ENCODE assay signal across 8 cellular contexts in genomic region chr3:119891944-119892721, GRCh38.
DNase-seq lines count a peak whose midpoint lies in the region; FAIRE-seq and TF ChIP-seq lines count a peak whose summit lies in the region.

No MANE protein-coding gene starts in this region.

- H3K27me3 ChIP-seq in breast epithelium (no peaks in the 10 kb centered on the region), keratinocyte (ENCODE audit: control insufficient read depth, extremely low read depth, insufficient read depth, low read length) (no peaks in the 10 kb centered on the region)

- H3K27ac ChIP-seq in breast epithelium: no peak overlapping the region
- H3K27ac ChIP-seq in keratinocyte (ENCODE audit: control insufficient read depth, insufficient read depth, low read length): no peak overlapping the region

- DNase-seq in AG10803 (ENCODE audit: low read depth): peak; percentile 76
- peak; percentile 8 for DNase-seq in GM13977 (ENCODE audit: low spot score)
- peak; percentile 16 for DNase-seq in LoVo (ENCODE audit: low spot score)
- peak; percentile 39 for DNase-seq in SHP77 treated with DMSO at 0.1 percent for 48 hours (lab: John Stamatoyannopoulos, UW)
- DNase-seq in breast epithelium (ENCODE audit: low spot score in 2 of 2): no peak
- no peak for DNase-seq in keratinocyte (ENCODE audit: low read depth, low spot score)
- DNase-seq in stimulated activated CD4-positive, alpha-beta T cell treated with anti-CD3 and anti-CD28 coated beads, Interleukin-4, amount 100 ng/mL, for 24 hours: peak; percentile 55
- DNase-seq in posterior vena cava (ENCODE audit: low spot score): no peak

- H3K9ac ChIP-seq in keratinocyte (ENCODE audit: control insufficient read depth, extremely low read depth, insufficient read depth, low read length): no peak overlapping the region

- H3K36me3 ChIP-seq in breast epithelium (no peaks in the 10 kb centered on the region), keratinocyte (ENCODE audit: control insufficient read depth in 2 of 2, extremely low read depth in 1 of 2, insufficient read depth in 2 of 2, low read length in 2 of 2) (peaks cover 6 to 7% of the 10 kb centered on the region in 2 experiments)

- H3K4me3 ChIP-seq in AG10803 (ENCODE audit: low read length) (no peak overlapping the region), breast epithelium (no peak overlapping the region), keratinocyte (ENCODE audit: control insufficient read depth in 2 of 3, extremely low read depth in 1 of 3, insufficient read depth in 2 of 3, low read depth in 1 of 3, low read length in 3 of 3) (no peak overlapping the region)

- TF ChIP-seq POLR2A in breast epithelium (IDR thresholded peaks at IDR 0.05): no peak

- no peak overlapping the region for H2AFZ ChIP-seq in keratinocyte (ENCODE audit: control insufficient read depth, low read length)

- H3K79me2 ChIP-seq in keratinocyte (ENCODE audit: control insufficient read depth, insufficient read depth, low read length): peaks cover 17% of the 10 kb centered on the region

- dilution Hi-C loops in keratinocyte (cut with MboI; ENCODE audit: extremely low pct_ligation_motif_present, low sequenced_read_pairs): no loop called here

- H4K20me1 ChIP-seq in keratinocyte (ENCODE audit: control insufficient read depth, extremely low read depth, insufficient read depth, low read length): no peaks in the 10 kb centered on the region

- H3K9me1 ChIP-seq in keratinocyte (ENCODE audit: control insufficient read depth, extremely low read depth, insufficient read depth, low read length): no peaks in the 10 kb centered on the region

- H3K4me2 ChIP-seq in keratinocyte (ENCODE audit: control insufficient read depth, extremely low read depth, insufficient read depth, low read depth, low read length): no peak overlapping the region

- no peaks in the 10 kb centered on the region for H3K4me1 ChIP-seq in breast epithelium
- H3K4me1 ChIP-seq in keratinocyte (ENCODE audit: control insufficient read depth, extremely low read depth, insufficient read depth, low read length): no peaks in the 10 kb centered on the region

- in situ Hi-C loops in GM13977 (cut with MboI; ENCODE audit: low pct_unique_long_range_greater_than_20kb, low sequenced_read_pairs, unreplicated experiment): loop anchor here (25.0 kb wide), 1 partner anchor 520 kb away; no protein-coding TSS in a partner anchor

- TF ChIP-seq CTCF in AG10803 (conservative IDR thresholded peaks at IDR 0.05; ENCODE audit: low read length) (peak; percentile 80), GM13977 (IDR thresholded peaks at IDR 0.05; ENCODE audit: extremely low read depth, insufficient read depth, missing control alignments) (peak; percentile 73), breast epithelium (IDR thresholded peaks at IDR 0.05) (peak in 2 of 3 donors; percentile 66 to 70), keratinocyte (optimal IDR thresholded peaks at IDR 0.05 in 1 of 3, IDR thresholded peaks at IDR 0.05 in 1 of 3, conservative IDR thresholded peaks at IDR 0.05 in 1 of 3; ENCODE audit: extremely low read depth in 1 of 3, insufficient read depth in 2 of 3, low read length in 3 of 3) (peak in 2 of 3 experiments; percentile 50 to 68)

- peak; percentile 63 for FAIRE-seq in keratinocyte (lab: Jason Lieb, UNC)

- intact Hi-C loops in breast epithelium (cut with DNase I; ENCODE audit: low total_unique reads): no loop called here
- intact Hi-C loops in posterior vena cava (cut with DNase I): loop anchor here (10.0 kb wide), 3 partner anchors 203 to 577 kb away; partner anchors contain the start of gene GSK3B (in 1 of the 2)

- peaks cover 5 to 17% of the 10 kb centered on the region in 2 donors for H3K9me3 ChIP-seq in breast epithelium
- no peaks in the 10 kb centered on the region for H3K9me3 ChIP-seq in keratinocyte (ENCODE audit: control insufficient read depth, low read depth, low read length)

Comparison
In these comparisons a context has a peak if more than half of its experiments do, and no peak if none do; other contexts are left out.
1. DNase-seq: peak in AG10803 (single experiment), GM13977 (single experiment), LoVo (single experiment), SHP77 treated with DMSO at 0.1 percent for 48 hours (single experiment) and stimulated activated CD4-positive, alpha-beta T cell treated with anti-CD3 and anti-CD28 coated beads, Interleukin-4, amount 100 ng/mL, for 24 hours (single experiment); none in breast epithelium (0 of 2), keratinocyte (single experiment) and posterior vena cava (single experiment).
2. Peak in every context shown above with its lines, with median percentiles within 50 percentile points of each other: CTCF ChIP-seq.